8 cellular contexts compared by ENCODE assay signal in the genomic region with DNA sequence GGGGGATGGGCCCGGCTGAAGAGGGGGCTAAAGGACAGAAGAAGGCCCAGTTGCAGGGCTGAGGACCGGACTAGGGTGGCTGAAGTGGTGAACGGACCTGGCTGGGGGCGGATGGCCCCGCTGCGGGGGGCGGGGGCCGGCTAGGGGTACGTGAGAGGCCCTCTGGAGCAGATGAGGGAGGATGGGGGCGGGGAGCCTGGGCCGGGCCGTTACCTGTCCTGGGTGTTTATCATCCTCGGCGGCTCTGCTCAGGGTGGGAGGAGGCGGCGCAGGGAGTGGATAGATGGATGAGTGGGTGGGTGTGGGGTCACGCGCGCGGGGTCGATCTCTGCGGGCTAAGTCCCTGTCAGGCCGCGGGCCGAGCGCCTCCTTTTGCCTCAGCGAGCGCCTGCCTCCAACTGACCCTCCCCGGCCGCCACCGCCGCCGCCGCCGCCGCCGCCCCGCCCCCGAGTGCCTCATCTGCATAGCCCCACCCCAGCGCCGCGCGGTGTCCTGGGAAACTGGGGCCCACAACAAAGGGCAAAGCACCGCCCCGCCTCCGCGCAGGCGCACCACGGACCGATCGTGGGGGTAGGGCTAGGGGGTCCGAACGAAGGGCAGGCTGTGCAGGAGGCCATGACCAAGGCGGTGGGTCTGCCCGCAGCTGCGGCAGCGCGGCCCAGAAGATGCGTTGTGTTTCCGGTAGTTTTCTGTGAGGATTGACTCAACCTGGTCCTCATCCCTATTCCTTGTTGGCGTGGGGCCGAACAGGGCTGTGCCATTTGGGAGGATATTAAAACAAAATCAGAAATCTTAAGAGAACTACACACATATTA.
DNase-seq lines count a peak whose midpoint lies in the region; ATAC-seq and TF ChIP-seq lines count a peak whose summit lies in the region.

No MANE protein-coding gene starts in this region.

- peak overlapping the region; percentile 83 for H3K9ac ChIP-seq in H9 (ENCODE audit: extremely low read depth, insufficient read length, low read length)
- H3K9ac ChIP-seq in MM.1S (ENCODE audit: low read length): peak overlapping the region; percentile 93

- peaks cover 2% of the 10 kb centered on the region; the same call in 1 of the 2 replicates for H3K27me3 Mint-ChIP-seq in H9 (ENCODE audit: low read depth)
- H3K27me3 Mint-ChIP-seq in neural crest cell (ENCODE audit: low read depth): no peaks in the 10 kb centered on the region
- H3K27me3 Mint-ChIP-seq in stimulated activated naive CD8-positive, alpha-beta T cell treated with anti-CD3 and anti-CD28 coated beads, Interleukin-15, amount 100 ng/mL, for 72 hours: no peaks in the 10 kb centered on the region

- H3K23ac ChIP-seq in H9 (ENCODE audit: insufficient read length, low read depth, low read length): no peak overlapping the region

- H3K4me1 ChIP-seq in H9 (ENCODE audit: insufficient read depth, low read length) (peaks cover 17% of the 10 kb centered on the region; the same call in 1 of the 2 replicates), MM.1S (ENCODE audit: low read length) (peaks cover 26% of the 10 kb centered on the region)

- no peak overlapping the region for H4K91ac ChIP-seq in H9 (ENCODE audit: insufficient read length, low read depth, low read length)

- no peak for TF ChIP-seq CTCF in H9 (conservative IDR thresholded peaks at IDR 0.05)
- no peak for TF ChIP-seq CTCF in MM.1S (IDR thresholded peaks at IDR 0.05; ENCODE audit: low read length)
- TF ChIP-seq CTCF in neural crest cell (conservative IDR thresholded peaks at IDR 0.05): no peak

- H3T11ph ChIP-seq in H9 (ENCODE audit: low read length): no peak overlapping the region

- H3K9me2 ChIP-seq in MM.1S (replicated peaks; ENCODE audit: insufficient read depth, low read length): no peaks in the 10 kb centered on the region

- no CpG with 5 or more reads among the region's 62 CpGs for WGBS in H9 (ENCODE audit: extremely low coverage, insufficient read length, low lambda C conversion rate)

- H4K20me1 ChIP-seq in H9 (ENCODE audit: control insufficient read depth, insufficient read depth, insufficient read length) (no peaks in the 10 kb centered on the region), MM.1S (ENCODE audit: insufficient read depth, low read length) (no peaks in the 10 kb centered on the region)

- H3K4ac ChIP-seq in H9 (ENCODE audit: low read depth, low read length): no peak overlapping the region

- H3K79me2 ChIP-seq in H9 (ENCODE audit: insufficient read depth, low read length) (peaks cover 21% of the 10 kb centered on the region; the same call in 1 of the 2 replicates), MM.1S (ENCODE audit: low read length) (peaks cover 49% of the 10 kb centered on the region)

- no peak overlapping the region for H2BK15ac ChIP-seq in H9 (ENCODE audit: low read depth, low read length)

- no peak overlapping the region for H3K18ac ChIP-seq in H9 (ENCODE audit: insufficient read length, low read depth, low read length)

- H3K4me1 Mint-ChIP-seq in H9 (peaks cover 46 to 48% of the 10 kb centered on the region in 2 experiments), neural crest cell (peaks cover 53% of the 10 kb centered on the region)
- H3K4me1 Mint-ChIP-seq in stimulated activated naive CD8-positive, alpha-beta T cell treated with anti-CD3 and anti-CD28 coated beads, Interleukin-15, amount 100 ng/mL, for 72 hours: peaks cover 50% of the 10 kb centered on the region

- peak overlapping the region; percentile 77 for H3K14ac ChIP-seq in H9 (ENCODE audit: insufficient read depth, low read length)

- H2BK12ac ChIP-seq in H9 (ENCODE audit: insufficient read length, low read depth, low read length): no peak overlapping the region

- ATAC-seq in stimulated activated naive CD8-positive, alpha-beta T cell treated with anti-CD3 and anti-CD28 coated beads, Interleukin-15, amount 100 ng/mL, for 72 hours: peak; percentile 93

- H4K5ac ChIP-seq in H9 (ENCODE audit: insufficient read length, low read depth, low read length): no peak overlapping the region

- H2AFZ ChIP-seq in H9 (ENCODE audit: low read length) (no peak overlapping the region), MM.1S (ENCODE audit: low read length) (peak overlapping the region; percentile 99)

- H3K36me3 Mint-ChIP-seq in H9 (ENCODE audit: insufficient read depth in 1 of 3, low read depth in 3 of 3): peaks cover 11 to 60% (median 33%) of the 10 kb centered on the region in 3 experiments
- H3K36me3 Mint-ChIP-seq in neural crest cell (ENCODE audit: low read depth): peaks cover 6% of the 10 kb centered on the region

- peak overlapping the region; percentile 95 for H3K4me2 ChIP-seq in H9 (ENCODE audit: insufficient read depth, insufficient read length, low read length)
- peak overlapping the region; percentile 95 for H3K4me2 ChIP-seq in MM.1S (ENCODE audit: low read depth, low read length)

- H3K27ac ChIP-seq in H9 (ENCODE audit: insufficient read length, low read depth, low read length): peak overlapping the region; percentile 14
- H3K27ac ChIP-seq in MM.1S (ENCODE audit: low read length): no peak overlapping the region

- peak overlapping the region; percentile 81 for H3K4me3 ChIP-seq in MM.1S (ENCODE audit: low read length)

- no peaks in the 10 kb centered on the region for H3K27me3 ChIP-seq in H9 (ENCODE audit: insufficient read depth, low read length)
- no peaks in the 10 kb centered on the region for H3K27me3 ChIP-seq in MM.1S (replicated peaks; ENCODE audit: insufficient read depth, low read length)

- H3K27ac Mint-ChIP-seq in H9: peak overlapping the region; percentile 94 to 100 (median 98)
- H3K27ac Mint-ChIP-seq in neural crest cell (ENCODE audit: unreplicated experiment): peak overlapping the region; percentile 73
- peak overlapping the region; percentile 95 to 97 for H3K27ac Mint-ChIP-seq in stimulated activated naive CD8-positive, alpha-beta T cell treated with anti-CD3 and anti-CD28 coated beads, Interleukin-15, amount 100 ng/mL, for 72 hours

- H3K9me3 ChIP-seq in H9 (ENCODE audit: control insufficient read depth, low read depth, low read length): no peaks in the 10 kb centered on the region
- H3K9me3 ChIP-seq in MM.1S (replicated peaks; ENCODE audit: insufficient read depth, low read length): no peaks in the 10 kb centered on the region

- no peak overlapping the region for H2BK120ac ChIP-seq in H9 (ENCODE audit: low read depth, low read length, poor library complexity, severe bottlenecking)

- H3K56ac ChIP-seq in H9 (ENCODE audit: insufficient read length, low read depth, low read length): no peak overlapping the region

- DNase-seq in Daoy (ENCODE audit: low read depth) (peak; percentile 96), H9 (peak; percentile 98), MM.1S (peak; percentile 91), SHP77 (lab: John Stamatoyannopoulos, UW) (peak; percentile 94), activated gamma-delta T cell (lab: John Stamatoyannopoulos, UW) (peak; percentile 94), fibroblast of the conjunctiva (ENCODE audit: low read depth) (peak; percentile 83), neural crest cell (ENCODE audit: low read depth, low spot score) (peak; percentile 99)
- DNase-seq in stimulated activated naive CD8-positive, alpha-beta T cell treated with anti-CD3 and anti-CD28 coated beads, Interleukin-15, amount 100 ng/mL, for 72 hours: peak; percentile 96

- H3K9me3 Mint-ChIP-seq in H9: peaks cover 0 to 2% of the 10 kb centered on the region in 2 experiments; a peak in 2 of 5 replicates
- no peaks in the 10 kb centered on the region for H3K9me3 Mint-ChIP-seq in neural crest cell
- H3K9me3 Mint-ChIP-seq in stimulated activated naive CD8-positive, alpha-beta T cell treated with anti-CD3 and anti-CD28 coated beads, Interleukin-15, amount 100 ng/mL, for 72 hours: no peaks in the 10 kb centered on the region

- H3K36me3 ChIP-seq in MM.1S (replicated peaks; ENCODE audit: insufficient read depth, low read length): no peaks in the 10 kb centered on the region

- H3K4me3 Mint-ChIP-seq in H9: peak overlapping the region; percentile 78 to 93
- peak overlapping the region; percentile 86 for H3K4me3 Mint-ChIP-seq in neural crest cell
- H3K4me3 Mint-ChIP-seq in stimulated activated naive CD8-positive, alpha-beta T cell treated with anti-CD3 and anti-CD28 coated beads, Interleukin-15, amount 100 ng/mL, for 72 hours: peak overlapping the region; percentile 69 to 82

- H2BK20ac ChIP-seq in H9 (ENCODE audit: low read depth, low read length, poor library complexity, severe bottlenecking): no peak overlapping the region

- H4K8ac ChIP-seq in H9 (replicated peaks; ENCODE audit: insufficient read length, low read depth, low read length): no peak overlapping the region

- no peaks in the 10 kb centered on the region for H3K79me1 ChIP-seq in H9 (ENCODE audit: insufficient read depth, low read depth, low read length, poor library complexity, severe bottlenecking)

- peaks cover 5% of the 10 kb centered on the region; the same call in 1 of the 2 replicates for H3F3A ChIP-seq in MM.1S (ENCODE audit: insufficient read depth, low read length)

- H2BK5ac ChIP-seq in H9 (ENCODE audit: insufficient read length, low read length): no peak overlapping the region

- H2AK5ac ChIP-seq in H9 (ENCODE audit: insufficient read length, low read length): no peak overlapping the region

- peaks cover 25% of the 10 kb centered on the region for H3K23me2 ChIP-seq in H9 (ENCODE audit: insufficient read length, low read depth, low read length, poor library complexity, severe bottlenecking)
